Comparison of ENCODE assay signal across 1 cellular context in the genomic region with DNA sequence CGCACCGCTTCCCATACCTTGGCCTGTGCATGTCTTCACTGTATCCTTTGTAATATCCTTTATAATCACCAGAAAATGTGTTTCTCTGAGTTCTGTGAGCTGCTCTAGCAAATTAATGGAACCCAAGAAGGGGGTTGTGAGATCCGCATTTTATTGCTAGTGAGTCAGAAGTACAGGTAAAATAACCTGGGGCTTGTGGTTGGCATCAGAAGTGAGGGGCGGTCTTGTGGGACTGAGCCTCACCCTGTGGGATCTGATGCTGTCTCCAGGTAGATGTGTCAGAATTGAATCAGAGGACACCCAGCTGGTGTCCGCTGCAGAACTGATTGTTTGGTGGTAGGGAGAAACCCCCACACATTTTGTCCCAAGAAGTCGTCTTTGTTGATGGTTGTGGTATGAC.
TF ChIP-seq lines count a peak whose summit lies in the region.

No MANE protein-coding gene starts in this region.

TF ChIP-seq in GM12878, 131 proteins besides CTCF, POLR2A, EP300 and RAD21:
- no peak for TF ChIP-seq ZNF217 (IDR thresholded peaks at IDR 0.05)
- TF ChIP-seq IKZF2 (IDR thresholded peaks at IDR 0.05), result no peak
- TF ChIP-seq MTA2 (IDR thresholded peaks at IDR 0.05; ENCODE audit: low read depth), result no peak
- TF ChIP-seq CHD2 (IDR thresholded peaks at IDR 0.05; ENCODE audit: borderline replicate concordance, low read depth, low read length), result no peak
- TF ChIP-seq RAD51 (IDR thresholded peaks at IDR 0.05), result no peak
- no peak for TF ChIP-seq CBFB (IDR thresholded peaks at IDR 0.05; ENCODE audit: low read depth)
- TF ChIP-seq MEF2B (IDR thresholded peaks at IDR 0.05; ENCODE audit: partially characterized antibody, poor library complexity, severe bottlenecking), result no peak
- TF ChIP-seq, protein P1, sequence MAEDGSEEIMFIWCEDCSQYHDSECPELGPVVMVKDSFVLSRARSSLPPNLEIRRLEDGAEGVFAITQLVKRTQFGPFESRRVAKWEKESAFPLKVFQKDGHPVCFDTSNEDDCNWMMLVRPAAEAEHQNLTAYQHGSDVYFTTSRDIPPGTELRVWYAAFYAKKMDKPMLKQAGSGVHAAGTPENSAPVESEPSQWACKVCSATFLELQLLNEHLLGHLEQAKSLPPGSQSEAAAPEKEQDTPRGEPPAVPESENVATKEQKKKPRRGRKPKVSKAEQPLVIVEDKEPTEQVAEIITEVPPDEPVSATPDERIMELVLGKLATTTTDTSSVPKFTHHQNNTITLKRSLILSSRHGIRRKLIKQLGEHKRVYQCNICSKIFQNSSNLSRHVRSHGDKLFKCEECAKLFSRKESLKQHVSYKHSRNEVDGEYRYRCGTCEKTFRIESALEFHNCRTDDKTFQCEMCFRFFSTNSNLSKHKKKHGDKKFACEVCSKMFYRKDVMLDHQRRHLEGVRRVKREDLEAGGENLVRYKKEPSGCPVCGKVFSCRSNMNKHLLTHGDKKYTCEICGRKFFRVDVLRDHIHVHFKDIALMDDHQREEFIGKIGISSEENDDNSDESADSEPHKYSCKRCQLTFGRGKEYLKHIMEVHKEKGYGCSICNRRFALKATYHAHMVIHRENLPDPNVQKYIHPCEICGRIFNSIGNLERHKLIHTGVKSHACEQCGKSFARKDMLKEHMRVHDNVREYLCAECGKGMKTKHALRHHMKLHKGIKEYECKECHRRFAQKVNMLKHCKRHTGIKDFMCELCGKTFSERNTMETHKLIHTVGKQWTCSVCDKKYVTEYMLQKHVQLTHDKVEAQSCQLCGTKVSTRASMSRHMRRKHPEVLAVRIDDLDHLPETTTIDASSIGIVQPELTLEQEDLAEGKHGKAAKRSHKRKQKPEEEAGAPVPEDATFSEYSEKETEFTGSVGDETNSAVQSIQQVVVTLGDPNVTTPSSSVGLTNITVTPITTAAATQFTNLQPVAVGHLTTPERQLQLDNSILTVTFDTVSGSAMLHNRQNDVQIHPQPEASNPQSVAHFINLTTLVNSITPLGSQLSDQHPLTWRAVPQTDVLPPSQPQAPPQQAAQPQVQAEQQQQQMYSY (CRISPR knock-in tag; IDR thresholded peaks at IDR 0.05), result no peak
- TF ChIP-seq SUPT20H (IDR thresholded peaks at IDR 0.05; ENCODE audit: borderline replicate concordance, control insufficient read depth, low read depth, low read length), result no peak
- TF ChIP-seq FOS (IDR thresholded peaks at IDR 0.05; ENCODE audit: borderline replicate concordance, extremely low read depth, insufficient read length), result no peak
- no peak for TF ChIP-seq JUND (IDR thresholded peaks at IDR 0.05; ENCODE audit: low read depth, low read length)
- TF ChIP-seq SIN3A (IDR thresholded peaks at IDR 0.05; ENCODE audit: low read depth, low read length), result no peak
- no peak for TF ChIP-seq PML (IDR thresholded peaks at IDR 0.05; ENCODE audit: low read length)
- TF ChIP-seq HDAC2 (IDR thresholded peaks at IDR 0.05), result no peak
- TF ChIP-seq RUNX3 (IDR thresholded peaks at IDR 0.05; ENCODE audit: low read length), result no peak
- TF ChIP-seq, protein P2, sequence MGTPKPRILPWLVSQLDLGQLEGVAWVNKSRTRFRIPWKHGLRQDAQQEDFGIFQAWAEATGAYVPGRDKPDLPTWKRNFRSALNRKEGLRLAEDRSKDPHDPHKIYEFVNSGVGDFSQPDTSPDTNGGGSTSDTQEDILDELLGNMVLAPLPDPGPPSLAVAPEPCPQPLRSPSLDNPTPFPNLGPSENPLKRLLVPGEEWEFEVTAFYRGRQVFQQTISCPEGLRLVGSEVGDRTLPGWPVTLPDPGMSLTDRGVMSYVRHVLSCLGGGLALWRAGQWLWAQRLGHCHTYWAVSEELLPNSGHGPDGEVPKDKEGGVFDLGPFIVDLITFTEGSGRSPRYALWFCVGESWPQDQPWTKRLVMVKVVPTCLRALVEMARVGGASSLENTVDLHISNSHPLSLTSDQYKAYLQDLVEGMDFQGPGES (IDR thresholded peaks at IDR 0.05), result no peak
- TF ChIP-seq ELK1 (IDR thresholded peaks at IDR 0.05; ENCODE audit: low read depth, low read length), result no peak
- TF ChIP-seq WRNIP1 (IDR thresholded peaks at IDR 0.05; ENCODE audit: borderline replicate concordance, low read depth, low read length), result no peak
- TF ChIP-seq SMC3 (IDR thresholded peaks at IDR 0.05; ENCODE audit: borderline replicate concordance, low read length), result no peak
TF ChIP-seq in GM12878: peak in this region for 0.
